22 cellular contexts compared by ENCODE assay signal in the genomic region with DNA sequence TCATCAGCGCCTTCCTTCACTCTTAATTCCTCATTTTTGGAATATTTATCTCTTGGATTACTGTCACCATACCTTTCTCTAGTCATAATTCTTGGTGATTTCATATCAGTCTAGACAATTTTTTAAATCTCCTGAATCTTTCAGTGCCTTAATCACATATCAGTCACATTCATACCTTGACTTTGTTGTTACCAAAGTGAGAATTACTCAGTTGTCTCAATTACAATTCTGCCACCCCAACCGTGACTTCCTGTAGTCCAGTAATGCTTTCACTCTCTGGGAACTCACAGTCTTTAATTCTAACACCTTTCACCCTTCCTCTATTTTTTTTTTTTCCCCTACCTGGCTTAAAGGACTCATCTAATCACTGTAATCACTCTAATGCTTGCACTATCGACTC.
"Had no signal": no experiment of that assay in that cellular context is flagged by ENCODE, and none has a peak within 500 bp of the region (broad histone marks: within the 10 kb centered on the region; RNA-seq: fewer than 3 reads in every experiment).

No MANE protein-coding gene starts in this region.

- H3K27ac ChIP-seq: HL-60, KMS-11, RWPE1 had no signal

- H3K4me3 ChIP-seq: K562 had no signal

- ATAC-seq: K562, Panc1, PC-3 had no signal

- DNase-seq: Kasumi-1, MM.1S, NCI-H1092 treated with DMSO at 0.1 percent for 48 hours, NCI-H1436, NCI-H187, NCI-H2029, NCI-H2081 treated with DMSO at 0.1 percent for 48 hours, NCI-H2171, NCI-H226, NCI-H446, NCI-H510A, NCI-H524 treated with DMSO at 0.1 percent for 48 hours, NCI-H69, NCI-H774, PC-3, SHP77, SK-N-SH had no signal

- H3K9me3 ChIP-seq: SK-N-SH had no signal

- H3K9me2 ChIP-seq: SK-N-SH had no signal

- H3K4me2 ChIP-seq: KMS-11, SK-N-SH had no signal
